15 cellular contexts compared by ENCODE assay signal in genomic region chr2:72781500-72781899, GRCh38. TPM values are rescaled to one million over a fixed set of nuclear protein-coding genes. Genes with fewer than 3 reads are reported as not detected.
A peak's percentile ranks its signal among the peaks of the same experiment; 100 is the strongest.
DNase-seq lines count a peak whose midpoint lies in the region; ATAC-seq, FAIRE-seq and TF ChIP-seq lines count a peak whose summit lies in the region.
"Had no signal": no experiment of that assay in that cellular context is flagged by ENCODE, and none has a peak within 500 bp of the region (broad histone marks: within the 10 kb centered on the region; RNA-seq: fewer than 3 reads in every experiment).

No MANE protein-coding gene starts in this region.

- H3K36me3 Mint-ChIP-seq in Calu3 (ENCODE audit: insufficient read depth, unreplicated experiment) = no peaks in the 10 kb centered on the region

- intact Hi-C loops in Calu3 (cut with micrococcal nuclease; ENCODE audit: unreplicated experiment) = no loop called here

- no peaks in the 10 kb centered on the region for H3K27me3 Mint-ChIP-seq in Calu3 (ENCODE audit: unreplicated experiment)

- H3K9me3 Mint-ChIP-seq in Calu3 (ENCODE audit: low read depth, unreplicated experiment) = no peaks in the 10 kb centered on the region
- H3K9me3 Mint-ChIP-seq: activated T-helper 2 cell treated with anti-CD3 and anti-CD28 coated beads, Interferon-gamma antibody, Interleukin-2, Interleukin-4, amounts not matched to agents 10 μg/mL and 5 μg/mL and 100 μg/mL, durations not matched to agents 14 hours and 24 hours and 36 hours had no signal

- DNase-seq in Calu3 (no peak), HTR-8/SVneo (ENCODE audit: insufficient read length, low spot score) (no peak), cardiac fibroblast (ENCODE audit: low read depth in 2 of 2) (peak; percentile 23 to 41), iris pigment epithelial cell (ENCODE audit: low read depth) (peak; percentile 23), NOMO-1 treated with DMSO at 0.1 percent for 48 hours (lab: John Stamatoyannopoulos, UW; ENCODE audit: unreplicated experiment) (no peak), AG20443 (ENCODE audit: low spot score) (no peak), glomerular visceral epithelial cell (ENCODE audit: extremely low spot score) (no peak)
- DNase-seq: NCI-H2081, NCI-H524 treated with DMSO at 0.1 percent for 48 hours, right cardiac atrium, stomach had no signal

- peak overlapping the region; percentile 25 for H3K27ac Mint-ChIP-seq in Calu3 (ENCODE audit: unreplicated experiment)
- H3K27ac Mint-ChIP-seq: activated T-helper 2 cell treated with anti-CD3 and anti-CD28 coated beads, Interferon-gamma antibody, Interleukin-2, Interleukin-4, amounts not matched to agents 10 μg/mL and 5 μg/mL and 100 μg/mL, durations not matched to agents 14 hours and 24 hours and 36 hours had no signal

- FAIRE-seq in HTR-8/SVneo (lab: Jason Lieb, UNC) = peak; percentile 76
- FAIRE-seq: colon had no signal

- no peak for ATAC-seq in GM18858 (IDR thresholded peaks at IDR 0.05; ENCODE audit: unreplicated experiment)

- peaks cover 30% of the 10 kb centered on the region for H3K4me1 Mint-ChIP-seq in Calu3 (ENCODE audit: low read depth, unreplicated experiment)

- no peak overlapping the region for H3K4me3 Mint-ChIP-seq in Calu3 (ENCODE audit: low read depth, unreplicated experiment)

- TF ChIP-seq CTCF in Calu3 (IDR thresholded peaks at IDR 0.05; ENCODE audit: unreplicated experiment) (no peak), cardiac fibroblast (IDR thresholded peaks at IDR 0.05; ENCODE audit: low read depth, low read length) (no peak)

- H3K4me3 ChIP-seq in cardiac fibroblast (replicated peaks in 1 of 2; ENCODE audit: low read depth in 2 of 2, low read length in 2 of 2) = no peak overlapping the region
- H3K4me3 ChIP-seq: stomach, vagina had no signal

- BruUV-seq in Calu3 (replicated peaks; lab: Mats Ljungman, UMichigan) = no TSS peak

- CTCF ChIA-PET in Calu3 (lab: Charles Lee) = no interaction called here

RNA-seq across cellular contexts. Expression of gene EXOC6B, which starts 44.3 kb away (rescaled TPM):
- total RNA-seq in Calu3 (2022) = 26.4 and 26.6 TPM in 2 replicates

Comparison
In these comparisons a context has a peak if more than half of its experiments do, and no peak if none do; other contexts are left out.
1. DNase-seq: peak in cardiac fibroblast (2 of 2) and iris pigment epithelial cell (single experiment); none in Calu3 (single experiment), HTR-8/SVneo (single experiment), NOMO-1 treated with DMSO at 0.1 percent for 48 hours (single experiment), AG20443 (single experiment) and glomerular visceral epithelial cell (single experiment).